ENCODE assay signal across 8 cellular contexts in the genomic region with DNA sequence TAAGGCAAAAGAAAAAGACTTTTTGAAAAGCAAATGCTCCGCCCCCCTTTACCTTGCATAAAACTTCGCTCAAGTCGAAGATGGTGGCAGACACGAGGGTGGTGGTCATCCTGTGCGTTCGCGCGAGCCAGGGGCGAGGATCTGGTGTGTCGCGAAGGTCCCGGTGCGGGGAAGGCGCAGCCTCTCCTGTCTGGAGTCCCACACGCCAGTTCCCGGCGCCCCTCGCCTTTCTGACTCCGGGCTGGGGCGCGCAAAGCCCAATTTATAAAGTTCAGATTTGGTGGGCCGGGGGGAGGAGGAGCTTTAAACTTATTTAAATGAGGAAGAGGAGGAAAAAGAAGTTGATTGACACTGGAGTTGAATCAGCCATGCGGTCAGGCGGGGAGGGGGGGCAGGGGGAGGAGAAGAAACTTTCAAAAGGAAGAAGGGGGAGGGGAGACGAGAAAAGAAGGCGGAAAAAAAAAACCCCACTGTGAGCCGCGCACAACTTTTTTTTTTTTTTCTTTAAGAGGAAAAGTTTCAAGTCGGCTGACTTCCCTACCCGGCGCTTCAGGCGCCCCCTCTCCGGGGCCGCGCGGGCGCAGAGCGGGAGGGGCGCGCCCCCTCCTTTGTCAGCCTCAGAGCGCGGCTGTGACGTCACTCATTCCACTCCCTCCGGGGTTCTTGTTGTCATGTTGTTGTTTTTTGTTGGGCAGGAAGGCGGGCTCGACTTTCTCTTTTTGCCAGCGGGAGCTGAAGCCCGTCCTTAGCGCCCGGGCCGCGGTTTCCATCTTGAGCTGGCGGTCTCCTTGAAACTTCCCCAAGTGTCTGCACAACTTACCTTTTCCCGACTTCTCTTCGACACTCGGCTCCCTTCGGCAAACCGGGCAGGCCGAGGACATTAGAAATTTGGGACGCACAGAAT. TPM values are rescaled to one million over a fixed set of nuclear protein-coding genes. Genes with fewer than 3 reads are reported as not detected.
DNase-seq lines count a peak whose midpoint lies in the region; ATAC-seq lines count a peak whose summit lies in the region.

A gene with protein sequence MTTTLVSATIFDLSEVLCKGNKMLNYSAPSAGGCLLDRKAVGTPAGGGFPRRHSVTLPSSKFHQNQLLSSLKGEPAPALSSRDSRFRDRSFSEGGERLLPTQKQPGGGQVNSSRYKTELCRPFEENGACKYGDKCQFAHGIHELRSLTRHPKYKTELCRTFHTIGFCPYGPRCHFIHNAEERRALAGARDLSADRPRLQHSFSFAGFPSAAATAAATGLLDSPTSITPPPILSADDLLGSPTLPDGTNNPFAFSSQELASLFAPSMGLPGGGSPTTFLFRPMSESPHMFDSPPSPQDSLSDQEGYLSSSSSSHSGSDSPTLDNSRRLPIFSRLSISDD (minus strand): TSS at position 238 of the 904 bp plus-strand sequence. CDS start 129 bp downstream, at position 109.

- H3K27me3 Mint-ChIP-seq in dendritic cell treated with granulocyte-macrophage colony-stimulating factor and Interleukin-4, amounts not matched to agents 40 ng/mL and 50 ng/mL, for 4 days = no peaks in the 10 kb centered on the region

- DNase-seq in GM03348 (ENCODE audit: low spot score) (peak; percentile 93), NCI-H2196 treated with DMSO at 0.1 percent for 48 hours (lab: John Stamatoyannopoulos, UW; ENCODE audit: unreplicated experiment) (peak; percentile 65), left lobe of liver (ENCODE audit: low spot score) (peak; percentile 96), NCI-H2029 (lab: John Stamatoyannopoulos, UW) (no peak)
- DNase-seq in activated CD4-positive, alpha-beta T cell treated with anti-CD3 and anti-CD28 coated beads, Interleukin-2, amount 50 U/mL, for 24 hours (ENCODE audit: low read depth in 1 of 2, low spot score in 1 of 2) = peak; percentile 74 to 87
- peak; percentile 88 for DNase-seq in stimulated activated CD4-positive, alpha-beta T cell treated with anti-CD3 and anti-CD28 coated beads, Interleukin-2, amount 100 ng/mL, for 24 hours

- peaks cover 54% of the 10 kb centered on the region for H3K4me1 Mint-ChIP-seq in dendritic cell treated with granulocyte-macrophage colony-stimulating factor and Interleukin-4, amounts not matched to agents 40 ng/mL and 50 ng/mL, for 4 days (ENCODE audit: low read depth)

- H3K9me3 Mint-ChIP-seq in dendritic cell treated with granulocyte-macrophage colony-stimulating factor and Interleukin-4, amounts not matched to agents 40 ng/mL and 50 ng/mL, for 4 days = no peaks in the 10 kb centered on the region

- intact Hi-C loops in dendritic cell treated with granulocyte-macrophage colony-stimulating factor and Interleukin-4, amounts not matched to agents 40 ng/mL and 50 ng/mL, for 4 days (cut with micrococcal nuclease) = loop anchor here (2.0 to 5.0 kb wide), 2 partner anchors 110 to 396 kb away; no protein-coding TSS in a partner anchor

- peak within 1 kb of the TSS; percentile 99 for H3K4me3 Mint-ChIP-seq in dendritic cell treated with granulocyte-macrophage colony-stimulating factor and Interleukin-4, amounts not matched to agents 40 ng/mL and 50 ng/mL, for 4 days

- H3K27ac Mint-ChIP-seq in dendritic cell treated with granulocyte-macrophage colony-stimulating factor and Interleukin-4, amounts not matched to agents 40 ng/mL and 50 ng/mL, for 4 days = peak within 1 kb of the TSS; percentile 100

- ATAC-seq in HG02588 (IDR thresholded peaks at IDR 0.05; ENCODE audit: unreplicated experiment) (peak; percentile 42), left lobe of liver (peak; percentile 38)

- H3K36me3 Mint-ChIP-seq in dendritic cell treated with granulocyte-macrophage colony-stimulating factor and Interleukin-4, amounts not matched to agents 40 ng/mL and 50 ng/mL, for 4 days (ENCODE audit: low read depth) = peaks cover 81% of the 10 kb centered on the region

RNA-seq across cellular contexts. Expression of the gene that starts here (rescaled TPM):
- total RNA-seq in left lobe of liver = 236 TPM
